Comparison of ENCODE assay signal across 23 cellular contexts in genomic region chr11:93049740-93050139, GRCh38.
A peak's percentile ranks its signal among the peaks of the same experiment; 100 is the strongest.
DNase-seq lines count a peak whose midpoint lies in the region; ATAC-seq and TF ChIP-seq lines count a peak whose summit lies in the region.
"Had no signal": no experiment of that assay in that cellular context is flagged by ENCODE, and none has a peak within 500 bp of the region (broad histone marks: within the 10 kb centered on the region; RNA-seq: fewer than 3 reads in every experiment).

No MANE protein-coding gene starts in this region.

- no peak overlapping the region for H2BK5ac ChIP-seq in IMR-90 (ENCODE audit: low read depth, low read length, poor library complexity, severe bottlenecking)

- H3K9me3 ChIP-seq in IMR-90 (ENCODE audit: control insufficient read depth, insufficient read depth, low read length) (no peaks in the 10 kb centered on the region), right lobe of liver (no peaks in the 10 kb centered on the region)
- H3K9me3 ChIP-seq: BE2C, BLaER1 had no signal

- peak overlapping the region; percentile 62 for H3K4ac ChIP-seq in IMR-90 (ENCODE audit: low read depth, low read length)

- TF ChIP-seq CTCF in IMR-90 (conservative IDR thresholded peaks at IDR 0.05; ENCODE audit: low read depth, low read length), result no peak
- no peak for TF ChIP-seq CTCF in right lobe of liver (IDR thresholded peaks at IDR 0.05)

- intact Hi-C loops in IMR-90 (cut with micrococcal nuclease) (no loop called here), right lobe of liver (cut with DNase I) (no loop called here)

- peaks cover 10% of the 10 kb centered on the region for H3K9me1 ChIP-seq in IMR-90 (ENCODE audit: insufficient read depth, low read length)

- H3K9ac ChIP-seq in IMR-90 (ENCODE audit: low read depth, low read length), result no peak overlapping the region
- H3K9ac ChIP-seq: BLaER1 had no signal

- dilution Hi-C loops in IMR-90 (cut with HindIII; ENCODE audit: low sequenced_read_pairs, unreplicated experiment), result no loop called here

- no peak overlapping the region for H2AK9ac ChIP-seq in IMR-90 (replicated peaks; ENCODE audit: low read depth, low read length, poor library complexity)

- peak overlapping the region; percentile 36; the same call in 1 of the 2 replicates for H4K91ac ChIP-seq in IMR-90 (ENCODE audit: insufficient read depth, low read depth, low read length)

- no peak overlapping the region for H4K8ac ChIP-seq in IMR-90 (ENCODE audit: low read depth in 2 of 2, low read length in 2 of 2)

- peak overlapping the region; percentile 59; the same call in 1 of the 2 replicates for H3K18ac ChIP-seq in IMR-90 (ENCODE audit: low read depth, low read length)

- POLR2A ChIA-PET in IMR-90 (lab: Charles Lee; ENCODE audit: unreplicated experiment), result no interaction called here

- H3K14ac ChIP-seq in IMR-90 (replicated peaks; ENCODE audit: low read depth, low read length), result 0 out of 2 replicates have a peak overlapping the region, but pooled peaks have one; percentile 0

- no peak overlapping the region for H3K27ac ChIP-seq in IMR-90 (ENCODE audit: insufficient read depth, low read length)
- no peak overlapping the region for H3K27ac ChIP-seq in right lobe of liver
- H3K27ac ChIP-seq: BLaER1 had no signal

- no CpG with 5 or more reads among the region's 1 CpG for WGBS in IMR-90 (ENCODE audit: extremely low coverage in 2 of 2, insufficient read length in 1 of 2), 2 experiments
- WGBS in right lobe of liver (ENCODE audit: insufficient coverage, low coverage, low lambda C conversion rate, missing lambda C conversion rate), result 23% methylated on average over 1 of the region's 1 CpG

- H2BK15ac ChIP-seq in IMR-90 (ENCODE audit: low read depth, low read length), result peak overlapping the region; percentile 83; the same call in 1 of the 3 replicates

- no peak overlapping the region for H3K56ac ChIP-seq in IMR-90 (ENCODE audit: extremely low read depth, insufficient read depth, low read length)

- H3K23ac ChIP-seq in IMR-90 (ENCODE audit: low read depth, low read length), result no peak overlapping the region

- no peak for TF ChIP-seq POLR2A in IMR-90 (IDR thresholded peaks at IDR 0.05; ENCODE audit: low read depth, low read length)
- no peak for TF ChIP-seq POLR2A in right lobe of liver (IDR thresholded peaks at IDR 0.05)

- 0 out of 4 replicates have a peak, but pooled peaks cover 0 to 3% of the 10 kb centered on the region in 2 experiments for H3K79me1 ChIP-seq in IMR-90 (ENCODE audit: low read depth in 1 of 2, low read length in 2 of 2)

- no peak overlapping the region for H2AFZ ChIP-seq in IMR-90 (replicated peaks; ENCODE audit: low read length, poor library complexity)

- H4K20me1 ChIP-seq in IMR-90 (ENCODE audit: insufficient read depth, low read length), result no peaks in the 10 kb centered on the region
- H4K20me1 ChIP-seq: BLaER1 had no signal

- CTCF ChIA-PET in IMR-90 (lab: Yijun Ruan, JAX), result no interaction called here

- peak overlapping the region; percentile 5; the same call in 1 of the 2 replicates for H2AK5ac ChIP-seq in IMR-90 (ENCODE audit: low read depth, low read length)

- no TSS peak for BruUV-seq in IMR-90 (replicated peaks; lab: Mats Ljungman, UMichigan)

- H3K36me3 ChIP-seq in H7 (replicated peaks; ENCODE audit: control insufficient read depth, insufficient read depth, low read length) (no peaks in the 10 kb centered on the region), IMR-90 (ENCODE audit: control insufficient read depth, insufficient read depth, low read length) (no peaks in the 10 kb centered on the region), right lobe of liver (no peaks in the 10 kb centered on the region)
- H3K36me3 ChIP-seq: BE2C, BLaER1 had no signal

- H2BK20ac ChIP-seq in IMR-90 (ENCODE audit: low read depth, low read length), result peak overlapping the region; percentile 74

- no peak for TF ChIP-seq RAD21 in IMR-90 (IDR thresholded peaks at IDR 0.05; ENCODE audit: low read length)

- H3K27me3 ChIP-seq in H7 (ENCODE audit: control insufficient read depth, insufficient read depth, low read length) (no peaks in the 10 kb centered on the region), IMR-90 (ENCODE audit: control insufficient read depth, insufficient read depth, low read length) (no peaks in the 10 kb centered on the region), right lobe of liver (no peaks in the 10 kb centered on the region)
- H3K27me3 ChIP-seq: BE2C, BLaER1 had no signal

- H4K5ac ChIP-seq in IMR-90 (ENCODE audit: low read depth, low read length), result no peak overlapping the region

- ATAC-seq in IMR-90 (ENCODE audit: low read depth) (no peak), right lobe of liver (peak in 3 of 4 donors; percentile 45 to 84 (median 55)), GM18520 (IDR thresholded peaks at IDR 0.05; ENCODE audit: unreplicated experiment) (no peak), GM21360 (IDR thresholded peaks at IDR 0.05; ENCODE audit: unreplicated experiment) (no peak)
- ATAC-seq: GM12878 had no signal

- DNase-seq in H7 (peak; percentile 9), IMR-90 (no peak), right lobe of liver (no peak), activated T-cell treated with anti-CD3 and anti-CD28 coated beads for 4 hours (no peak)
- DNase-seq: 8988T; ACHN; BE2C; C1 segment of cervical spinal cord; CD4-positive, alpha-beta memory T cell; CD4-positive, CD25-positive, alpha-beta regulatory T cell; CD8-positive, alpha-beta memory T cell; COR-L47; DMS 273 treated with DMSO at 0.1 percent for 48 hours; DMS153; DMS53; DMS79; DND-41; EL; GDM1 had no signal

- in situ Hi-C loops in IMR-90 (cut with MboI; ENCODE audit: low sequenced_read_pairs), result no loop called here

- H3K4me3 ChIP-seq in H7 (ENCODE audit: insufficient read depth, low read depth, low read length) (no peak overlapping the region), IMR-90 (ENCODE audit: insufficient read depth, low read depth, low read length) (no peak overlapping the region), right lobe of liver (no peak overlapping the region)
- H3K4me3 ChIP-seq: BLaER1, GM12878 had no signal

- peak overlapping the region; percentile 83 for H2BK120ac ChIP-seq in IMR-90 (ENCODE audit: low read depth, low read length)

- H3K4me2 ChIP-seq in IMR-90 (ENCODE audit: low read depth, low read length), result no peak overlapping the region
- H3K4me2 ChIP-seq: BLaER1 had no signal

- peaks cover 17% of the 10 kb centered on the region for H3K4me1 ChIP-seq in IMR-90 (ENCODE audit: control insufficient read depth, insufficient read depth, low read length)
- H3K4me1 ChIP-seq in right lobe of liver, result no peaks in the 10 kb centered on the region
- H3K4me1 ChIP-seq: BE2C, BLaER1 had no signal

TF ChIP-seq in IMR-90, 13 proteins besides CTCF, POLR2A, EP300 and RAD21:
- TF ChIP-seq ELK1 (IDR thresholded peaks at IDR 0.05; ENCODE audit: borderline replicate concordance, low read depth, low read length) (no peak), CEBPB (IDR thresholded peaks at IDR 0.05; ENCODE audit: low read depth, low read length) (no peak), CHD1 (IDR thresholded peaks at IDR 0.05; ENCODE audit: low read depth, low read length) (no peak), MXI1 (IDR thresholded peaks at IDR 0.05; ENCODE audit: borderline replicate concordance, low read depth, low read length) (no peak)
TF ChIP-seq in IMR-90: peak in this region for 0.

Comparison
In these comparisons a context has a peak if more than half of its experiments do, and no peak if none do; other contexts are left out.
1. ATAC-seq: peak in right lobe of liver (3 of 4); none in IMR-90 (single experiment), GM18520 (single experiment) and GM21360 (single experiment).